ENCODE assay signal across 9 cellular contexts in the genomic region with DNA sequence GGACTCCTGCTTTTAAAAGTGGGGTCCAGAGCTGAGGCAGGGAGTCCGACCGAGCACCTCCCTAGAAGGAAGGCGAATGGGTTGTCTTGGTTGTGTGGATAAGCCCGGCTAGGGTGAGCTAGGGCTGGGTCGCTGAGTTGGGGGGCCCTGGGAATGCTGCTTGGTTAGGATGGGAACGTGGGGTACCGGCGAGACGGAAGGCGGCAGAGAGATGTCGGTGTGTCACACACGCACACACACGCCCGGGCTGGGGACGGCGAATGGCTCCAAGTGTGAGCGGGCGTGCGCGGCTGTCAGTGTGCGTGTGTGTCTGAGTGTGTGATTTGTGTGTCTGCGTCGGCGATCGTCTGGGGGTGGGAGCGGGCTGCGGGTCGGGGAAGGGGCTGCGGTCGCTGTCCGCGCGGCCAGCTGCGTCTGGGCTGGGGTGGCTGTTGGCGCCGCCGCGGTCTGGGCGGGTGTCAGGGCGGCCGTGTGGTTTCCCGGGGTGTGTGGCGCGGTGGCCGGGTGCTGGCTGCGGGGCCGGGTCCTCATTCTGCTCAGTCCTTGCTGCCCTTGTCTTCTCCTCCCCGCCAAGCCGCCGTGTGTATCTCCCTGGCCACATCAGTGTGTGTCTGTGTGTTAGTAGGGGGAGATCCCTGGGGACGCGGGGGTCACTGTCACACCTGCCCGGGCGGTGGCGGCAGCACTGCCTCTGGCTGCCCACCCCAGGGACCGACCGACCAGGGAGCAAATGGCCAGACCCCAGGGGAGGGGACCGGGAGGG. TPM values are rescaled to one million over a fixed set of nuclear protein-coding genes. Genes with fewer than 3 reads are reported as not detected.
DNase-seq lines count a peak whose midpoint lies in the region; ATAC-seq and TF ChIP-seq lines count a peak whose summit lies in the region.
"Had no signal": no experiment of that assay in that cellular context is flagged by ENCODE, and none has a peak within 500 bp of the region (broad histone marks: within the 10 kb centered on the region; RNA-seq: fewer than 3 reads in every experiment).

No MANE protein-coding gene starts in this region.

- H3K27me3 Mint-ChIP-seq in activated naive CD4-positive, alpha-beta T cell treated with anti-CD3 and anti-CD28 coated beads, Interleukin-2, amount 50 U/mL, for 24 hours, result peaks cover 24% of the 10 kb centered on the region

- H3K27me3 ChIP-seq in BLaER1 treated with 17β-estradiol and CSF1 and Interleukin-3, amounts not matched to agents 10 nM and 100 nM, result peaks cover 53 to 60% (median 56%) of the 10 kb centered on the region in 11 experiments
- peaks cover 41% of the 10 kb centered on the region for H3K27me3 ChIP-seq in mesendoderm (ENCODE audit: insufficient read depth, low read length, poor library complexity)

- DNase-seq in mesendoderm (no peak), HCEC 1CT (no peak), LoVo (ENCODE audit: low spot score) (no peak), NCI-H226 (no peak)

- peak overlapping the region; percentile 33 to 76 (median 63); a peak in 19 of 22 replicates for H3K9ac ChIP-seq in BLaER1 treated with 17β-estradiol and CSF1 and Interleukin-3, amounts not matched to agents 10 nM and 100 nM
- peak overlapping the region; percentile 44 for H3K9ac ChIP-seq in mesendoderm (ENCODE audit: low read length)

- peak overlapping the region; percentile 49 to 67 (median 58) for H3K4me3 ChIP-seq in BLaER1 treated with 17β-estradiol and CSF1 and Interleukin-3, amounts not matched to agents 10 nM and 100 nM
- H3K4me3 ChIP-seq in HEK293 (ENCODE audit: low read depth, low read length), result peak overlapping the region; percentile 44
- H3K4me3 ChIP-seq in mesendoderm (ENCODE audit: low read length), result no peak overlapping the region

- H3K56ac ChIP-seq in mesendoderm (ENCODE audit: low read length), result peak overlapping the region; percentile 73

- H3K23ac ChIP-seq in mesendoderm (ENCODE audit: low read length), result peak overlapping the region; percentile 89

- no peaks in the 10 kb centered on the region for H3K9me3 ChIP-seq in BLaER1 treated with 17β-estradiol and CSF1 and Interleukin-3, amounts not matched to agents 10 nM and 100 nM (replicated peaks in 1 of 11)
- no peaks in the 10 kb centered on the region for H3K9me3 ChIP-seq in HEK293 (ENCODE audit: control insufficient read depth, insufficient read depth, low read depth, low read length)
- H3K9me3 ChIP-seq: adrenal gland had no signal

- no peak overlapping the region for H3K4ac ChIP-seq in mesendoderm (ENCODE audit: low read depth, low read length)

- H3K18ac ChIP-seq in mesendoderm (ENCODE audit: low read length), result no peak overlapping the region

- H2BK120ac ChIP-seq in mesendoderm (ENCODE audit: low read depth, low read length), result no peak overlapping the region

- no peak overlapping the region for H2AK5ac ChIP-seq in mesendoderm (ENCODE audit: low read length)

- no peak overlapping the region for H2BK15ac ChIP-seq in mesendoderm (replicated peaks; ENCODE audit: low read depth)

- no peak overlapping the region for H4K5ac ChIP-seq in mesendoderm (ENCODE audit: low read length)

- H3K79me1 ChIP-seq in mesendoderm (ENCODE audit: low read length), result no peaks in the 10 kb centered on the region

- peaks cover 33 to 68% (median 51%) of the 10 kb centered on the region in 11 experiments; a peak in 20 of 22 replicates for H4K20me1 ChIP-seq in BLaER1 treated with 17β-estradiol and CSF1 and Interleukin-3, amounts not matched to agents 10 nM and 100 nM

- no peak overlapping the region for H4K8ac ChIP-seq in mesendoderm (ENCODE audit: low read depth, low read length)

- CTCF ChIA-PET in HEK293 (lab: Yijun Ruan, JAX), result interaction anchor here (0.6 to 2.2 kb wide), 11 partner anchors 10 to 600 kb away, joined by 3 to 13 read pairs (median 4); partner anchors contain the start of gene ADAM15

- H3K79me2 ChIP-seq in mesendoderm (ENCODE audit: control insufficient read depth, insufficient read depth, low read length), result no peaks in the 10 kb centered on the region

- WGBS in mesendoderm (ENCODE audit: extremely low coverage, insufficient coverage, low lambda C conversion rate), result no CpG with 5 or more reads among the region's 58 CpGs

- TF ChIP-seq CTCF in HEK293 (tag by site-specific recombination; IDR thresholded peaks at IDR 0.05), result 0 out of 2 replicates have a peak, but pooled peaks have one; percentile 9

- no peaks in the 10 kb centered on the region for H3K9me3 Mint-ChIP-seq in activated naive CD4-positive, alpha-beta T cell treated with anti-CD3 and anti-CD28 coated beads, Interleukin-2, amount 50 U/mL, for 24 hours

- H3K27ac Mint-ChIP-seq in activated naive CD4-positive, alpha-beta T cell treated with anti-CD3 and anti-CD28 coated beads, Interleukin-2, amount 50 U/mL, for 24 hours, result peak overlapping the region; percentile 26

- peak overlapping the region; percentile 87 for H3K4me3 Mint-ChIP-seq in activated naive CD4-positive, alpha-beta T cell treated with anti-CD3 and anti-CD28 coated beads, Interleukin-2, amount 50 U/mL, for 24 hours

- H3K27ac ChIP-seq in BLaER1 treated with 17β-estradiol and CSF1 and Interleukin-3, amounts not matched to agents 10 nM and 100 nM, result 0 out of 22 replicates have a peak overlapping the region, but pooled peaks of 1 of the 11 experiments have one; percentile 15
- H3K27ac ChIP-seq in HEK293 (ENCODE audit: extremely low read depth, low read depth, low read length) (peak overlapping the region; percentile 43; the same call in 1 of the 2 replicates), mesendoderm (ENCODE audit: low read depth, low read length) (no peak overlapping the region)
- H3K27ac ChIP-seq: adrenal gland had no signal

- H3K36me3 Mint-ChIP-seq in activated naive CD4-positive, alpha-beta T cell treated with anti-CD3 and anti-CD28 coated beads, Interleukin-2, amount 50 U/mL, for 24 hours, result no peaks in the 10 kb centered on the region

- no peak overlapping the region for H2BK5ac ChIP-seq in mesendoderm (ENCODE audit: low read length)

- ATAC-seq in HG03565 (IDR thresholded peaks at IDR 0.05; ENCODE audit: unreplicated experiment), result no peak

- POLR2A ChIA-PET in HEK293 (lab: Yijun Ruan, JAX), result interaction anchor here (1.6 to 2.1 kb wide), 3 partner anchors 15 to 29 kb away, joined by 6 read pairs; partner anchors contain the start of gene ADAM15

- peak overlapping the region; percentile 94 to 100 (median 98) for H3K4me2 ChIP-seq in BLaER1 treated with 17β-estradiol and CSF1 and Interleukin-3, amounts not matched to agents 10 nM and 100 nM
- peak overlapping the region; percentile 36 for H3K4me2 ChIP-seq in mesendoderm (ENCODE audit: low read length)

- peaks cover 96 to 99% (median 99%) of the 10 kb centered on the region in 10 experiments for H3K4me1 ChIP-seq in BLaER1 treated with 17β-estradiol and CSF1 and Interleukin-3, amounts not matched to agents 10 nM and 100 nM
- H3K4me1 ChIP-seq in HEK293 (ENCODE audit: control insufficient read depth, insufficient read depth, low read length) (peaks cover 9% of the 10 kb centered on the region; the same call in 1 of the 2 replicates), mesendoderm (ENCODE audit: control insufficient read depth, low read depth, low read length) (no peaks in the 10 kb centered on the region)

- H3K4me1 Mint-ChIP-seq in activated naive CD4-positive, alpha-beta T cell treated with anti-CD3 and anti-CD28 coated beads, Interleukin-2, amount 50 U/mL, for 24 hours, result peaks cover 47% of the 10 kb centered on the region

- no peaks in the 10 kb centered on the region for H3K36me3 ChIP-seq in BLaER1 treated with 17β-estradiol and CSF1 and Interleukin-3, amounts not matched to agents 10 nM and 100 nM
- H3K36me3 ChIP-seq in HEK293 (ENCODE audit: control insufficient read depth in 2 of 2, insufficient read depth in 1 of 2, low read length in 2 of 2) (no peaks in the 10 kb centered on the region), mesendoderm (ENCODE audit: control insufficient read depth, insufficient read depth, low read length) (no peaks in the 10 kb centered on the region)
- H3K36me3 ChIP-seq: adrenal gland had no signal

TF ChIP-seq in HEK293, 187 proteins besides CTCF, POLR2A, EP300 and RAD21 (continues in another document):
- TF ChIP-seq ZNF561 (tag by site-specific recombination; IDR thresholded peaks at IDR 0.05; ENCODE audit: borderline replicate concordance) (peak; percentile 32; the same call in 1 of the 2 replicates), PRDM10 (tag by site-specific recombination; IDR thresholded peaks at IDR 0.05) (no peak), ZBTB21 (tag by site-specific recombination; IDR thresholded peaks at IDR 0.05) (no peak), ZNF341 (tag by site-specific recombination; IDR thresholded peaks at IDR 0.05; ENCODE audit: low read depth) (no peak; the same call in 1 of the 2 replicates)

RNA-seq across cellular contexts. Expression of gene EFNA3, which starts 1.0 kb away (rescaled TPM):
- polyA plus RNA-seq in mesendoderm (2013, experiment 1 of 2), result 11.2 TPM
- polyA plus RNA-seq in mesendoderm (2013, experiment 2 of 2), result 10.3 TPM

RNA-seq across cellular contexts. Expression of gene EFNA4, which starts 16.1 kb away (rescaled TPM):
- polyA plus RNA-seq in mesendoderm (2013, experiment 1 of 2), result 16.0 TPM
- 14.9 TPM for polyA plus RNA-seq in mesendoderm (2013, experiment 2 of 2)

RNA-seq across cellular contexts. Expression of gene ADAM15, which starts 28.6 kb away (rescaled TPM):
- 12.2 TPM for polyA plus RNA-seq in mesendoderm (2013, experiment 1 of 2)
- polyA plus RNA-seq in mesendoderm (2013, experiment 2 of 2), result 12.2 TPM

RNA-seq across cellular contexts. Expression of gene DCST1, which starts 46.0 kb away (rescaled TPM):
- not detected for polyA plus RNA-seq in mesendoderm (2013, experiment 1 of 2)
- polyA plus RNA-seq in mesendoderm (2013, experiment 2 of 2), result not detected
- polyA plus RNA-seq: adrenal gland had no signal

RNA-seq across cellular contexts. Expression of gene DCST2, which starts 46.1 kb away (rescaled TPM):
- 0.03 TPM for polyA plus RNA-seq in mesendoderm (2013, experiment 1 of 2)
- polyA plus RNA-seq in mesendoderm (2013, experiment 2 of 2), result 0.03 TPM
